21 cellular contexts compared by ENCODE assay signal in the genomic region with DNA sequence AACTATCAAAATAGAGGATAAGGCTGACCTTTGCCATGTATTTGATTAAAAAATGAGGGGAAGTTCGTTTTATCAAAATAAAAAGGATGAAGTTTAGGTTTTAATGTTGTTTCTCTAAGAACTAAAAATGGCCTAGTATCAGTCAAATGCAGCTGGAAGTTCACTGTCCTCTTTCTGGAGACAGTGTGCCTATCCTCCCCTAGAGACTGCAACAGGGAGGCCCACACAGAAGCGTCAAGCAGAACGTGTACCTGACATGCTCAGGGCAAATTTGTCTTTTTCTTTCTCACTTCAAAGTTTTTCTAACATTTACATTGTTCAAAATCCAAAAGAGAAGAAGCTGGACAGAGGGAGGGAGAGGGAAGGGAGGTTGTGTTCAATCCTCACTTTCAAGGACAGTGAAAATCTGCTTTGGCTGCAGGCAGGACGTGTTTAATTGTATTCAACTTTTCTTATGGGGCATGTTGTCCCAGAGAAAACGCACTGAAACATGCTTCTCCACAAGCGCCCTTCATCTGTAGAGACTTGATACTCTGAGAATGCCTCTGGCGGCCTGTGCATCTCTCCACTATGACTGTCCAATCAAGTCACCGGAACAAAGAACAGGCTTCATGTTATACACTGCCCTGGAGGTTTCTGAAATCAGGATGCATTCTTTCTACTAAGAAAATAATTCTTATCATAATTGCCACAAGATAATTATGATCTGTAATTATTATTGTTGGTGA.
"Had no signal": no experiment of that assay in that cellular context is flagged by ENCODE, and none has a peak within 500 bp of the region (broad histone marks: within the 10 kb centered on the region; RNA-seq: fewer than 3 reads in every experiment).

No MANE protein-coding gene starts in this region.

- H3K27me3 ChIP-seq: adrenal gland, sigmoid colon, thyroid gland, upper lobe of right lung had no signal

- DNase-seq: activated CD4-positive, alpha-beta T cell treated with anti-CD3 and anti-CD28 coated beads for 36 hours; activated CD4-positive, alpha-beta T cell treated with anti-CD3 and anti-CD28 coated beads, Interleukin-2, amount 50 U/mL, for 48 hours; activated CD8-positive, alpha-beta memory T cell treated with anti-CD3 and anti-CD28 coated beads, Interleukin-2, amount 50 U/mL, for 48 hours; activated naive CD4-positive, alpha-beta T cell; activated T-cell treated with anti-CD3 and anti-CD28 coated beads, Interleukin-2, amount 50 U/mL, for 4 hours; adrenal gland; foreskin fibroblast; hippocampal formation; kidney glomerular epithelial cell; occipital lobe; sigmoid colon; stimulated activated CD4-positive, alpha-beta T cell treated with anti-CD3 and anti-CD28 coated beads, Interleukin-4, amount 100 ng/mL, for 1 hour; stimulated activated naive CD4-positive, alpha-beta T cell; upper lobe of right lung had no signal

- H3K4me2 ChIP-seq: smooth muscle cell had no signal

- H3K27ac Mint-ChIP-seq: activated CD4-positive, alpha-beta T cell treated with anti-CD3 and anti-CD28 coated beads for 36 hours; activated naive CD8-positive, alpha-beta T cell; activated T-helper 2 cell treated with anti-CD3 and anti-CD28 coated beads, Interferon-gamma antibody, Interleukin-2, Interleukin-4, amounts not matched to agents 10 μg/mL and 5 μg/mL and 100 μg/mL, durations not matched to agents 14 hours and 24 hours and 36 hours; T-helper 2 cell treated with Interferon-gamma antibody and Interleukin-4, amounts not matched to agents 5 μg/mL and 100 μg/mL, for 36 hours; WTC11 had no signal

- H3K27me3 Mint-ChIP-seq: activated CD4-positive, alpha-beta T cell treated with anti-CD3 and anti-CD28 coated beads for 36 hours; activated naive CD8-positive, alpha-beta T cell had no signal

- H3K9me3 Mint-ChIP-seq: activated T-cell treated with anti-CD3 and anti-CD28 coated beads, Interleukin-2, amount 50 U/mL, for 4 hours; activated T-helper 2 cell treated with anti-CD3 and anti-CD28 coated beads, Interferon-gamma antibody, Interleukin-2, Interleukin-4, amounts not matched to agents 10 μg/mL and 5 μg/mL and 100 μg/mL, durations not matched to agents 14 hours and 24 hours and 36 hours; T-helper 2 cell treated with Interferon-gamma antibody and Interleukin-4, amounts not matched to agents 5 μg/mL and 100 μg/mL, for 36 hours; WTC11 had no signal

- H3K27ac ChIP-seq: adrenal gland, thyroid gland, upper lobe of right lung had no signal

- H3K4me1 ChIP-seq: sigmoid colon, upper lobe of right lung had no signal

- H3K36me3 ChIP-seq: adrenal gland had no signal

- H3K9me3 ChIP-seq: adrenal gland, sigmoid colon, thyroid gland, upper lobe of right lung had no signal

- ATAC-seq: activated CD4-positive, alpha-beta T cell treated with anti-CD3 and anti-CD28 coated beads for 36 hours; activated T-cell treated with anti-CD3 and anti-CD28 coated beads, Interleukin-2, amount 50 U/mL, for 4 hours; SK-N-SH treated with all-trans-retinoic acid at 6 μM for 48 hours; upper lobe of right lung; WTC11 had no signal

- H3K4me3 Mint-ChIP-seq: activated CD4-positive, alpha-beta T cell treated with anti-CD3 and anti-CD28 coated beads for 36 hours; activated naive CD8-positive, alpha-beta T cell; activated T-cell treated with anti-CD3 and anti-CD28 coated beads, Interleukin-2, amount 50 U/mL, for 4 hours; T-helper 2 cell treated with Interferon-gamma antibody and Interleukin-4, amounts not matched to agents 5 μg/mL and 100 μg/mL, for 36 hours; WTC11 had no signal

- H3K4me3 ChIP-seq: adrenal gland, sigmoid colon, smooth muscle cell, thyroid gland, upper lobe of right lung had no signal
